ENCODE assay signal across 12 cellular contexts in genomic region chr12:122909442-122910288, GRCh38. TPM values are rescaled to one million over a fixed set of nuclear protein-coding genes. Genes with fewer than 3 reads are reported as not detected.
DNase-seq lines count a peak whose midpoint lies in the region; ATAC-seq and TF ChIP-seq lines count a peak whose summit lies in the region.
"Had no signal": no experiment of that assay in that cellular context is flagged by ENCODE, and none has a peak within 500 bp of the region (broad histone marks: within the 10 kb centered on the region; RNA-seq: fewer than 3 reads in every experiment).

No MANE protein-coding gene starts in this region.

- intact Hi-C loops in thyroid gland (cut with DNase I): no loop called here

- DNase-seq in DMS53 (lab: John Stamatoyannopoulos, UW) (peak; percentile 31), DMS53 treated with DMSO at 0.1 percent for 48 hours (lab: John Stamatoyannopoulos, UW; ENCODE audit: unreplicated experiment) (no peak), thyroid gland (peak; percentile 7 to 27), RKO (ENCODE audit: low spot score) (no peak), BE2C (no peak)
- DNase-seq: glutamatergic neuron had no signal

- H3K4me3 ChIP-seq in iPS-20b (ENCODE audit: low read length) (peak overlapping the region; percentile 26; the same call in 1 of the 2 replicates), thyroid gland (replicated peaks in 1 of 3) (no peak overlapping the region), BE2C (ENCODE audit: low read depth, low read length) (no peak overlapping the region)
- H3K4me3 ChIP-seq: SK-N-MC had no signal

- no peaks in the 10 kb centered on the region for H3K9me3 ChIP-seq in iPS-20b (ENCODE audit: insufficient read depth, low read depth, low read length)
- H3K9me3 ChIP-seq in thyroid gland: no peaks in the 10 kb centered on the region
- H3K9me3 ChIP-seq in BE2C: no peaks in the 10 kb centered on the region
- H3K9me3 ChIP-seq: neutrophil had no signal

- no peaks in the 10 kb centered on the region for H3K36me3 ChIP-seq in iPS-20b (ENCODE audit: insufficient read depth, low read depth, low read length)
- no peaks in the 10 kb centered on the region for H3K36me3 ChIP-seq in thyroid gland
- no peaks in the 10 kb centered on the region for H3K36me3 ChIP-seq in BE2C
- H3K36me3 ChIP-seq: neutrophil had no signal

- WGBS in thyroid gland, 2 donors: 59 to 63% methylated on average over 12 of the region's 12 CpGs

- TF ChIP-seq POLR2A in thyroid gland (IDR thresholded peaks at IDR 0.05): no peak

- ATAC-seq in SK-N-SH treated with all-trans-retinoic acid at 6 μM for 48 hours (peak; percentile 45; the same call in 2 of the 3 replicates), GM18873 (IDR thresholded peaks at IDR 0.05; ENCODE audit: low FRiP score, unreplicated experiment) (no peak)

- H3K27me3 ChIP-seq in iPS-20b (ENCODE audit: insufficient read depth, low read length) (no peaks in the 10 kb centered on the region), thyroid gland (no peaks in the 10 kb centered on the region), BE2C (no peaks in the 10 kb centered on the region)
- H3K27me3 ChIP-seq: neutrophil had no signal

- H3K4me1 ChIP-seq in iPS-20b (ENCODE audit: insufficient read depth, low read length): peaks cover 9% of the 10 kb centered on the region; the same call in 1 of the 2 replicates
- H3K4me1 ChIP-seq in thyroid gland: peaks cover 0 to 3% of the 10 kb centered on the region in 2 donors
- no peaks in the 10 kb centered on the region for H3K4me1 ChIP-seq in BE2C

- TF ChIP-seq CTCF in thyroid gland (IDR thresholded peaks at IDR 0.05): no peak
- no peak for TF ChIP-seq CTCF in BE2C (IDR thresholded peaks at IDR 0.05; ENCODE audit: low read depth, low read length)

- H3K9ac ChIP-seq in iPS-20b (ENCODE audit: low read depth, low read length): no peak overlapping the region

- H3K27ac ChIP-seq in iPS-20b (ENCODE audit: low read length): no peak overlapping the region
- H3K27ac ChIP-seq in thyroid gland: no peak overlapping the region
- H3K27ac ChIP-seq: 22Rv1, neutrophil, SK-N-MC had no signal

TF ChIP-seq in SK-N-SH treated with all-trans-retinoic acid at 6 μM for 48 hours, 23 proteins besides CTCF, POLR2A, EP300 and RAD21:
- TF ChIP-seq ISL1 (CRISPR knock-in tag; IDR thresholded peaks at IDR 0.05): no peak
- no peak for TF ChIP-seq CSRNP3 (CRISPR knock-in tag; IDR thresholded peaks at IDR 0.05)
- TF ChIP-seq ZFP30 (CRISPR knock-in tag; IDR thresholded peaks at IDR 0.05): no peak
- no peak for TF ChIP-seq BACH2 (CRISPR knock-in tag; IDR thresholded peaks at IDR 0.05; ENCODE audit: borderline replicate concordance)
- TF ChIP-seq ZNF70 (CRISPR knock-in tag; IDR thresholded peaks at IDR 0.05): no peak
- TF ChIP-seq TOX (CRISPR knock-in tag; IDR thresholded peaks at IDR 0.05; ENCODE audit: borderline replicate concordance): no peak
- no peak for TF ChIP-seq SNAI2 (CRISPR knock-in tag; IDR thresholded peaks at IDR 0.05)
- no peak for TF ChIP-seq PATZ1 (CRISPR knock-in tag; IDR thresholded peaks at IDR 0.05; ENCODE audit: borderline replicate concordance)
- no peak for TF ChIP-seq GLIS3 (CRISPR knock-in tag; IDR thresholded peaks at IDR 0.05)
- no peak for TF ChIP-seq ZFP3 (CRISPR knock-in tag; IDR thresholded peaks at IDR 0.05)
- TF ChIP-seq ESRRG (CRISPR knock-in tag; IDR thresholded peaks at IDR 0.05): no peak
- TF ChIP-seq TSHZ2 (CRISPR knock-in tag; IDR thresholded peaks at IDR 0.05): no peak
- no peak for TF ChIP-seq ZC3H10 (CRISPR knock-in tag; IDR thresholded peaks at IDR 0.05)
- TF ChIP-seq ZNF565 (CRISPR knock-in tag; conservative IDR thresholded peaks at IDR 0.05; ENCODE audit: low read depth): no peak
- TF ChIP-seq TCF4 (CRISPR knock-in tag; IDR thresholded peaks at IDR 0.05; ENCODE audit: borderline replicate concordance): no peak

RNA-seq across cellular contexts. Expression of gene VPS37B, which starts 13.7 kb away (rescaled TPM):
- total RNA-seq in thyroid gland: 10 to 100 TPM; 35.6 to 66.1 (median 63.5) TPM
- polyA plus RNA-seq in BE2C (2012; ENCODE audit: insufficient read depth, insufficient read length, low read depth): 34.9 TPM

RNA-seq across cellular contexts. Expression of gene ABCB9, which starts 56.6 kb away (rescaled TPM):
- total RNA-seq in thyroid gland: 1 to 10 TPM; 4.9 to 6.8 (median 5.3) TPM
- polyA plus RNA-seq in BE2C (2012; ENCODE audit: insufficient read depth, insufficient read length, low read depth): 23.6 TPM

Comparison
In these comparisons a context has a peak if more than half of its experiments do, and no peak if none do; other contexts are left out.
1. DNase-seq: peak in DMS53 (single experiment) and thyroid gland (2 of 2); none in DMS53 treated with DMSO at 0.1 percent for 48 hours (single experiment), RKO (single experiment) and BE2C (single experiment).